In genomic region chr3:38297537-38297936, GRCh38 we compare ENCODE assay signal across 1 cellular context.
TF ChIP-seq lines count a peak whose summit lies in the region.

No MANE protein-coding gene starts in this region.

TF ChIP-seq in HepG2, 621 proteins besides CTCF, POLR2A, EP300 and RAD21:
- TF ChIP-seq ATF7 (IDR thresholded peaks at IDR 0.05) (peak; percentile 71), ATF7 (CRISPR knock-in tag; IDR thresholded peaks at IDR 0.05) (no peak)
- TF ChIP-seq, protein P1, sequence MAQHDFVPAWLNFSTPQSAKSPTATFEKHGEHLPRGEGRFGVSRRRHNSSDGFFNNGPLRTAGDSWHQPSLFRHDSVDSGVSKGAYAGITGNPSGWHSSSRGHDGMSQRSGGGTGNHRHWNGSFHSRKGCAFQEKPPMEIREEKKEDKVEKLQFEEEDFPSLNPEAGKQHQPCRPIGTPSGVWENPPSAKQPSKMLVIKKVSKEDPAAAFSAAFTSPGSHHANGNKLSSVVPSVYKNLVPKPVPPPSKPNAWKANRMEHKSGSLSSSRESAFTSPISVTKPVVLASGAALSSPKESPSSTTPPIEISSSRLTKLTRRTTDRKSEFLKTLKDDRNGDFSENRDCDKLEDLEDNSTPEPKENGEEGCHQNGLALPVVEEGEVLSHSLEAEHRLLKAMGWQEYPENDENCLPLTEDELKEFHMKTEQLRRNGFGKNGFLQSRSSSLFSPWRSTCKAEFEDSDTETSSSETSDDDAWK (CRISPR knock-in tag; IDR thresholded peaks at IDR 0.05) = no peak
